In genomic region chr15:88196961-88197360, GRCh38 we compare ENCODE assay signal across 8 cellular contexts. TPM values are rescaled to one million over a fixed set of nuclear protein-coding genes. Genes with fewer than 3 reads are reported as not detected.
"Had no signal": no experiment of that assay in that cellular context is flagged by ENCODE, and none has a peak within 500 bp of the region (broad histone marks: within the 10 kb centered on the region; RNA-seq: fewer than 3 reads in every experiment).

No MANE protein-coding gene starts in this region.

- DNase-seq: GDM1, GF-D8 had no signal

- FAIRE-seq: G401.6, GM12878, GM12891, GM12892, GM18507, GM19239 had no signal

- H3K4me3 ChIP-seq: GM12878 had no signal

- ATAC-seq: GM12878 had no signal

RNA-seq across cellular contexts. Expression of gene NTRK3, which starts 59.6 kb away (rescaled TPM):
- total RNA-seq: GM12878 had no signal
- polyA plus RNA-seq: GM12878 had no signal
